ENCODE assay signal across 12 cellular contexts in genomic region chr19:54206030-54206830, GRCh38. TPM values are rescaled to one million over a fixed set of nuclear protein-coding genes. Genes with fewer than 3 reads are reported as not detected.
DNase-seq lines count a peak whose midpoint lies in the region; ATAC-seq, FAIRE-seq and TF ChIP-seq lines count a peak whose summit lies in the region.
"Had no signal": no experiment of that assay in that cellular context is flagged by ENCODE, and none has a peak within 500 bp of the region (broad histone marks: within the 10 kb centered on the region; RNA-seq: fewer than 3 reads in every experiment).

No MANE protein-coding gene starts in this region.

- peaks cover 54% of the 10 kb centered on the region for H3K79me2 ChIP-seq in GM12878 (ENCODE audit: control insufficient read depth, insufficient read depth, low read length)

- peak overlapping the region; percentile 99 to 100 (median 100) for H3K27ac Mint-ChIP-seq in CD14-positive monocyte
- H3K27ac Mint-ChIP-seq in naive thymus-derived CD8-positive, alpha-beta T cell = peak overlapping the region in 2 of 10 donors; percentile 24 to 52

- H3K27me3 Mint-ChIP-seq in CD14-positive monocyte (ENCODE audit: low read depth in 3 of 3) = peaks cover 0 to 9% (median 2%) of the 10 kb centered on the region in 3 donors
- no peaks in the 10 kb centered on the region for H3K27me3 Mint-ChIP-seq in naive thymus-derived CD8-positive, alpha-beta T cell

- H2AFZ ChIP-seq in GM12878 (ENCODE audit: control insufficient read depth, low read depth, low read length) = no peak overlapping the region

- H3K27me3 ChIP-seq in HL-60 (ENCODE audit: insufficient read depth, poor library complexity, severe bottlenecking) (no peaks in the 10 kb centered on the region), GM12878 (replicated peaks in 1 of 2; ENCODE audit: control insufficient read depth in 2 of 2, insufficient read depth in 2 of 2, low read length in 1 of 2) (no peaks in the 10 kb centered on the region), neutrophil (no peaks in the 10 kb centered on the region)

- peak overlapping the region; percentile 91 for H3K4me2 ChIP-seq in GM12878 (ENCODE audit: control insufficient read depth, insufficient read depth)

- TF ChIP-seq POLR2A in GM12878 (IDR thresholded peaks at IDR 0.05; ENCODE audit: low read depth, low read length) = no peak

- SMC1A ChIA-PET in GM12878 (lab: Charles Lee; ENCODE audit: uncharacterized antibody, unreplicated experiment) = interaction anchor here (1.0 kb wide), 1 partner anchor 16 kb away, joined by 4 read pairs; the partner anchor contains the start of gene TSEN34

- no peak for TF ChIP-seq EP300 in GM12878 (IDR thresholded peaks at IDR 0.05; ENCODE audit: borderline replicate concordance in 1 of 2, control insufficient read depth in 1 of 2, low read depth in 2 of 2, low read length in 2 of 2)

- H3K9me3 ChIP-seq in GM12878 (replicated peaks; ENCODE audit: control insufficient read depth, insufficient read depth, low read length) = no peaks in the 10 kb centered on the region
- no peaks in the 10 kb centered on the region for H3K9me3 ChIP-seq in neutrophil
- H3K9me3 ChIP-seq: HAP-1 had no signal

- DNase-seq in CD14-positive monocyte (ENCODE audit: low spot score) = no peak
- peak in 1 of 2 experiments; percentile 61 for DNase-seq in HL-60 (ENCODE audit: low read depth in 1 of 2, low spot score in 1 of 2)
- no peak for DNase-seq in GM12878 (ENCODE audit: low read depth, low spot score)
- no peak for DNase-seq in SIG-M5 treated with dmso at 0.1 percent for 504 hours (lab: John Stamatoyannopoulos, UW; ENCODE audit: unreplicated experiment)
- DNase-seq in cerebellar cortex (ENCODE audit: low spot score) = no peak
- DNase-seq in naive thymus-derived CD8-positive, alpha-beta T cell = no peak
- DNase-seq: midbrain, NCI-H526 had no signal

- FAIRE-seq in GM12878 (lab: Jason Lieb, UNC) = no peak

- peaks cover 66% of the 10 kb centered on the region for H3K4me1 ChIP-seq in GM12878 (ENCODE audit: control insufficient read depth, insufficient read depth, low read length)
- peaks cover 97 to 99% of the 10 kb centered on the region in 2 experiments for H3K4me1 ChIP-seq in neutrophil (ENCODE audit: control insufficient read depth in 1 of 2, insufficient read depth in 1 of 2, low read depth in 1 of 2, low read length in 1 of 2)

- H3K9ac ChIP-seq in GM12878 (ENCODE audit: control insufficient read depth, insufficient read depth, low read length) = no peak overlapping the region

- WGBS in GM12878 (ENCODE audit: insufficient coverage, insufficient replicate concordance, low lambda C conversion rate, missing lambda C conversion rate) = 94% methylated on average over 27 of the region's 27 CpGs

- H3K4me3 ChIP-seq in HL-60 (replicated peaks; ENCODE audit: insufficient read depth, low read length) (peak overlapping the region; percentile 12), GM12878 (peak overlapping the region; percentile 1; the same call in 1 of the 2 replicates), neutrophil (ENCODE audit: low read depth in 1 of 2, low read length in 1 of 2) (peak overlapping the region; percentile 59 to 87)
- H3K4me3 ChIP-seq: HAP-1 had no signal

- RAD21 ChIA-PET in GM12878 (lab: Charles Lee; ENCODE audit: unreplicated experiment) = no interaction called here

- in situ Hi-C loops in GM12878 (cut with MboI) = no loop called here

- peaks cover 0 to 3% (median 0%) of the 10 kb centered on the region in 7 donors for H3K9me3 Mint-ChIP-seq in CD14-positive monocyte
- H3K9me3 Mint-ChIP-seq in naive thymus-derived CD8-positive, alpha-beta T cell = no peaks in the 10 kb centered on the region

- H3K4me1 Mint-ChIP-seq in CD14-positive monocyte = peaks cover 89% of the 10 kb centered on the region
- peaks cover 29 to 100% (median 88%) of the 10 kb centered on the region in 4 donors for H3K4me1 Mint-ChIP-seq in naive thymus-derived CD8-positive, alpha-beta T cell

- CTCF ChIA-PET in GM12878 (lab: Yijun Ruan, JAX) = interaction anchor here (0.8 to 1.1 kb wide), 3 partner anchors 20 to 184 kb away, joined by 3 to 4 read pairs (median 3); no protein-coding TSS in a partner anchor

- H3K4me3 Mint-ChIP-seq in CD14-positive monocyte = peak overlapping the region; percentile 100
- peak overlapping the region in 4 of 10 donors; percentile 12 to 58 (median 22) for H3K4me3 Mint-ChIP-seq in naive thymus-derived CD8-positive, alpha-beta T cell

- ATAC-seq in GM12878 = no peak
- ATAC-seq in naive thymus-derived CD8-positive, alpha-beta T cell = no peak
- no peak for ATAC-seq in HG03571 (IDR thresholded peaks at IDR 0.05; ENCODE audit: unreplicated experiment)

- POLR2A ChIA-PET in GM12878 (lab: Charles Lee) = interaction anchor here (7.7 kb wide), 1 partner anchor 16 kb away, joined by 100 read pairs; the partner anchor contains the start of genes MBOAT7 and TSEN34
- POLR2A ChIA-PET in naive thymus-derived CD8-positive, alpha-beta T cell (lab: Charles Lee) = interaction anchor here (1.1 kb wide), 1 partner anchor 14 kb away, joined by 3 read pairs; no protein-coding TSS in a partner anchor

- TF ChIP-seq CTCF in CD14-positive monocyte (IDR thresholded peaks at IDR 0.05) = no peak
- no peak for TF ChIP-seq CTCF in HL-60 (IDR thresholded peaks at IDR 0.05; ENCODE audit: insufficient read depth, low read length)
- TF ChIP-seq CTCF in GM12878 (IDR thresholded peaks at IDR 0.05 in 2 of 3, conservative IDR thresholded peaks at IDR 0.05 in 1 of 3; ENCODE audit: control insufficient read depth in 2 of 3, extremely low read depth in 1 of 3, insufficient read depth in 1 of 3, low read depth in 3 of 3, low read length in 3 of 3) = no peak
- no peak for TF ChIP-seq CTCF in neutrophil (IDR thresholded peaks at IDR 0.05)

- no TSS peak for BruUV-seq in GM12878 (replicated peaks; lab: Mats Ljungman, UMichigan)

- peaks cover 25 to 34% of the 10 kb centered on the region in 2 experiments for H3K36me3 ChIP-seq in GM12878 (ENCODE audit: control insufficient read depth in 2 of 2, insufficient read depth in 2 of 2, low read length in 1 of 2)
- peaks cover 66% of the 10 kb centered on the region for H3K36me3 ChIP-seq in neutrophil

- H3K27ac ChIP-seq in HL-60 (replicated peaks) (peak overlapping the region; percentile 96), GM12878 (ENCODE audit: control insufficient read depth, insufficient read depth) (no peak overlapping the region), neutrophil (peak overlapping the region; percentile 93)

- no peak for TF ChIP-seq RAD21 in GM12878 (IDR thresholded peaks at IDR 0.05; ENCODE audit: insufficient read depth, low read depth, low read length)

- peaks cover 23% of the 10 kb centered on the region for H4K20me1 ChIP-seq in GM12878 (ENCODE audit: control insufficient read depth, insufficient read depth)

- intact Hi-C loops in CD14-positive monocyte (cut with micrococcal nuclease) (loop anchor here in 1 of 2 donors (5.0 kb wide), 1 partner anchor 166 kb away; no protein-coding TSS in a partner anchor), GM12878 (cut with micrococcal nuclease; ENCODE audit: unreplicated experiment) (no loop called here)

- peaks cover 80 to 81% of the 10 kb centered on the region in 2 donors for H3K36me3 Mint-ChIP-seq in CD14-positive monocyte
- peaks cover 0 to 75% (median 23%) of the 10 kb centered on the region in 3 donors for H3K36me3 Mint-ChIP-seq in naive thymus-derived CD8-positive, alpha-beta T cell

RNA-seq across cellular contexts. Expression of gene RPS9, which starts 5.6 kb away (rescaled TPM):
- polyA plus RNA-seq in CD14-positive monocyte = 100 to 1,000 TPM; 756 to 983 TPM
- 260 and 264 TPM in 2 replicates for total RNA-seq in GM12878 (2013; cell fraction: nucleolus; rRNA removed)
- 5,407 and 5,598 TPM in 2 replicates for total RNA-seq in GM12878 (2014; rRNA removed)
- 2,351 TPM in 2 replicates for total RNA-seq in GM12878 (2014; rRNA removed; fragmentation: Illumina TruSeq; extraction: Trizol)
- 2,143 and 2,183 TPM in 2 replicates for total RNA-seq in GM12878 (2021)
- 3,226 TPM for polyA plus RNA-seq in GM12878 (2011; ENCODE audit: low read depth)
- polyA plus RNA-seq in GM12878 (2011; rRNA removed) = 1,412 and 2,202 TPM in 2 replicates
- 3,564 and 4,583 TPM in 2 replicates for polyA plus RNA-seq in GM12878 (2011; cell fraction: cytosol; rRNA removed)
- 1,587 and 1,661 TPM in 2 replicates for polyA plus RNA-seq in GM12878 (2011; cell fraction: nucleus; rRNA removed)
- polyA plus RNA-seq in GM12878 (2012) = 3,570 and 4,911 TPM in 2 replicates
- 1,194 and 2,970 TPM in 2 replicates for polyA plus RNA-seq in GM12878 (2014; fragmentation: Illumina TruSeq; extraction: Trizol)
- 100 to 1,000 TPM; 629 to 815 TPM for polyA plus RNA-seq in GM12878 (2014; fragmentation: Nextera tagmentation; extraction: Ambion mirVana)
- polyA plus RNA-seq in GM12878 (2014; rRNA removed) = 6,524 and 7,847 TPM in 2 replicates
- 100 to 1,000 TPM; 890 to 896 TPM for polyA plus RNA-seq in GM12878 (2016; fragmentation: Nextera tagmentation; extraction: Ambion mirVana)
- 301 and 1,060 TPM in 2 replicates for polyA minus RNA-seq in GM12878 (2011; rRNA and poly(A)+ RNA removed)
- 280 and 346 TPM in 2 replicates for polyA minus RNA-seq in GM12878 (2011; cell fraction: cytosol; rRNA and poly(A)+ RNA removed)
- polyA minus RNA-seq in GM12878 (2011; cell fraction: nucleus; rRNA and poly(A)+ RNA removed) = 168 and 218 TPM in 2 replicates
- total RNA-seq in naive thymus-derived CD8-positive, alpha-beta T cell = 1,000 to 10,000 TPM; 1,288 to 1,335 TPM
- 1,000 to 10,000 TPM; 1,265 to 1,506 (median 1,311) TPM for polyA plus RNA-seq in naive thymus-derived CD8-positive, alpha-beta T cell

RNA-seq across cellular contexts. Expression of gene TSEN34, which starts 15.1 kb away (rescaled TPM):
- polyA plus RNA-seq in CD14-positive monocyte (100 to 1,000 TPM; 109 to 125 TPM), GM12878 (2011; rRNA removed) (11.5 and 14.7 TPM in 2 replicates), GM12878 (2014; fragmentation: Illumina TruSeq; extraction: Trizol) (1.9 and 5.3 TPM in 2 replicates), GM12878 (2014; fragmentation: Nextera tagmentation; extraction: Ambion mirVana) (1 to 10 TPM; 1.0 to 4.2 TPM), GM12878 (2014; rRNA removed) (26.5 and 26.9 TPM in 2 replicates), GM12878 (2016; fragmentation: Nextera tagmentation; extraction: Ambion mirVana) (10 to 100 TPM; 29.8 to 35.9 TPM)
- 7.1 and 7.7 TPM in 2 replicates for total RNA-seq in GM12878 (2013; cell fraction: nucleolus; rRNA removed)
- total RNA-seq in GM12878 (2014; rRNA removed) (20.8 and 21.2 TPM in 2 replicates), GM12878 (2014; rRNA removed; fragmentation: Illumina TruSeq; extraction: Trizol) (8.2 and 8.9 TPM in 2 replicates), GM12878 (2021) (18.9 and 22.0 TPM in 2 replicates)
- polyA plus RNA-seq in GM12878 (2011; ENCODE audit: low read depth) = 6.7 TPM
- polyA plus RNA-seq in GM12878 (2011; cell fraction: cytosol; rRNA removed) = 27.3 and 36.8 TPM in 2 replicates
- 25.0 and 25.4 TPM in 2 replicates for polyA plus RNA-seq in GM12878 (2011; cell fraction: nucleus; rRNA removed)
- 9.4 and 16.6 TPM in 2 replicates for polyA plus RNA-seq in GM12878 (2012)
- polyA minus RNA-seq in GM12878 (2011; rRNA and poly(A)+ RNA removed) = 5.9 and 15.6 TPM in 2 replicates
- 5.9 and 7.0 TPM in 2 replicates for polyA minus RNA-seq in GM12878 (2011; cell fraction: cytosol; rRNA and poly(A)+ RNA removed)
- polyA minus RNA-seq in GM12878 (2011; cell fraction: nucleus; rRNA and poly(A)+ RNA removed) = 4.5 and 6.1 TPM in 2 replicates
- 10 to 100 TPM; 25.2 to 25.6 TPM for total RNA-seq in naive thymus-derived CD8-positive, alpha-beta T cell
- 10 to 100 TPM; 23.4 to 38.7 (median 33.3) TPM for polyA plus RNA-seq in naive thymus-derived CD8-positive, alpha-beta T cell

RNA-seq across cellular contexts. Expression of gene LILRB3, which starts 16.6 kb away (rescaled TPM):
- 100 to 1,000 TPM in 1 of 2 donors, 10 to 100 TPM in 1; 62.9 to 104 TPM for polyA plus RNA-seq in CD14-positive monocyte
- 2.1 and 4.6 TPM in 2 replicates for total RNA-seq in GM12878 (2013; cell fraction: nucleolus; rRNA removed)
- 0.06 TPM in 1 of 2 replicates, not detected in the other for total RNA-seq in GM12878 (2014; rRNA removed)
- total RNA-seq in GM12878 (2014; rRNA removed; fragmentation: Illumina TruSeq; extraction: Trizol) = not detected in 2 replicates
- 0.18 and 0.29 TPM in 2 replicates for total RNA-seq in GM12878 (2021)
- polyA plus RNA-seq in GM12878 (2011; ENCODE audit: low read depth) = 0.16 TPM
- polyA plus RNA-seq in GM12878 (2011; rRNA removed) = 0.62 and 1.1 TPM in 2 replicates
- 0.89 and 1.7 TPM in 2 replicates for polyA plus RNA-seq in GM12878 (2011; cell fraction: cytosol; rRNA removed)
- 4.8 and 7.0 TPM in 2 replicates for polyA plus RNA-seq in GM12878 (2011; cell fraction: nucleus; rRNA removed)
- polyA plus RNA-seq in GM12878 (2012) = 0.65 and 1.0 TPM in 2 replicates
- polyA plus RNA-seq in GM12878 (2014; fragmentation: Illumina TruSeq; extraction: Trizol) = 0.16 and 2.5 TPM in 2 replicates
- polyA plus RNA-seq in GM12878 (2014; fragmentation: Nextera tagmentation; extraction: Ambion mirVana) = under 1 TPM; 0.04 to 0.31 TPM
- polyA plus RNA-seq in GM12878 (2014; rRNA removed) = 0.11 and 0.12 TPM in 2 replicates
- under 1 TPM; 0.20 to 0.32 TPM for polyA plus RNA-seq in GM12878 (2016; fragmentation: Nextera tagmentation; extraction: Ambion mirVana)
- 0.82 and 1.1 TPM in 2 replicates for polyA minus RNA-seq in GM12878 (2011; rRNA and poly(A)+ RNA removed)
- polyA minus RNA-seq in GM12878 (2011; cell fraction: cytosol; rRNA and poly(A)+ RNA removed) = not detected in 2 replicates
- 0.73 and 1.1 TPM in 2 replicates for polyA minus RNA-seq in GM12878 (2011; cell fraction: nucleus; rRNA and poly(A)+ RNA removed)
- total RNA-seq in naive thymus-derived CD8-positive, alpha-beta T cell = under 1 TPM in 1 of 2 experiments, not detected in 1; 0.62 TPM
- polyA plus RNA-seq in naive thymus-derived CD8-positive, alpha-beta T cell = not detected
- total RNA-seq: epithelial cell of proximal tubule had no signal

RNA-seq across cellular contexts. Expression of gene MBOAT7, which starts 16.9 kb away (rescaled TPM):
- polyA plus RNA-seq in CD14-positive monocyte (100 to 1,000 TPM in 1 of 2 donors, 10 to 100 TPM in 1; 84.0 to 115 TPM), GM12878 (2011; rRNA removed) (3.6 and 8.5 TPM in 2 replicates), GM12878 (2014; fragmentation: Illumina TruSeq; extraction: Trizol) (8.2 and 15.7 TPM in 2 replicates), GM12878 (2014; fragmentation: Nextera tagmentation; extraction: Ambion mirVana) (1 to 10 TPM in 1 of 2 experiments, under 1 TPM in 1; 0.69 to 1.4 TPM), GM12878 (2014; rRNA removed) (27.8 and 34.4 TPM in 2 replicates), GM12878 (2016; fragmentation: Nextera tagmentation; extraction: Ambion mirVana) (10 to 100 TPM; 37.1 to 44.5 TPM)
- 42.5 and 58.1 TPM in 2 replicates for total RNA-seq in GM12878 (2013; cell fraction: nucleolus; rRNA removed)
- total RNA-seq in GM12878 (2014; rRNA removed) (23.8 and 28.1 TPM in 2 replicates), GM12878 (2014; rRNA removed; fragmentation: Illumina TruSeq; extraction: Trizol) (8.0 and 8.6 TPM in 2 replicates), GM12878 (2021) (38.8 and 43.0 TPM in 2 replicates)
- polyA plus RNA-seq in GM12878 (2011; ENCODE audit: low read depth) = 9.5 TPM
- 11.9 and 15.4 TPM in 2 replicates for polyA plus RNA-seq in GM12878 (2011; cell fraction: cytosol; rRNA removed)
- polyA plus RNA-seq in GM12878 (2011; cell fraction: nucleus; rRNA removed) = 25.5 and 31.4 TPM in 2 replicates
- polyA plus RNA-seq in GM12878 (2012) = 27.3 and 27.9 TPM in 2 replicates
- 6.0 and 12.5 TPM in 2 replicates for polyA minus RNA-seq in GM12878 (2011; rRNA and poly(A)+ RNA removed)
- 9.6 and 11.6 TPM in 2 replicates for polyA minus RNA-seq in GM12878 (2011; cell fraction: cytosol; rRNA and poly(A)+ RNA removed)
- 8.9 and 19.6 TPM in 2 replicates for polyA minus RNA-seq in GM12878 (2011; cell fraction: nucleus; rRNA and poly(A)+ RNA removed)
- total RNA-seq in naive thymus-derived CD8-positive, alpha-beta T cell = 10 to 100 TPM; 35.9 to 36.1 TPM
- polyA plus RNA-seq in naive thymus-derived CD8-positive, alpha-beta T cell = 10 to 100 TPM; 11.9 to 17.9 (median 14.8) TPM

RNA-seq across cellular contexts. Expression of gene TMC4, which starts 33.3 kb away (rescaled TPM):
- 1 to 10 TPM; 1.5 to 2.5 TPM for polyA plus RNA-seq in CD14-positive monocyte
- 1.3 and 2.7 TPM in 2 replicates for total RNA-seq in GM12878 (2013; cell fraction: nucleolus; rRNA removed)
- total RNA-seq in GM12878 (2014; rRNA removed) = 0.05 TPM in 1 of 2 replicates, not detected in the other
- not detected in 2 replicates for total RNA-seq in GM12878 (2014; rRNA removed; fragmentation: Illumina TruSeq; extraction: Trizol)
- 0.27 and 0.33 TPM in 2 replicates for total RNA-seq in GM12878 (2021)
- not detected for polyA plus RNA-seq in GM12878 (2011; ENCODE audit: low read depth)
- not detected in 2 replicates for polyA plus RNA-seq in GM12878 (2011; rRNA removed)
- 0.12 and 0.15 TPM in 2 replicates for polyA plus RNA-seq in GM12878 (2011; cell fraction: cytosol; rRNA removed)
- 0.09 TPM in 2 replicates for polyA plus RNA-seq in GM12878 (2011; cell fraction: nucleus; rRNA removed)
- 0.57 and 1.0 TPM in 2 replicates for polyA plus RNA-seq in GM12878 (2012)
- polyA plus RNA-seq in GM12878 (2014; fragmentation: Illumina TruSeq; extraction: Trizol) = not detected in 2 replicates
- not detected for polyA plus RNA-seq in GM12878 (2014; fragmentation: Nextera tagmentation; extraction: Ambion mirVana)
- polyA plus RNA-seq in GM12878 (2014; rRNA removed) = not detected in 2 replicates
- under 1 TPM; 0.74 to 0.83 TPM for polyA plus RNA-seq in GM12878 (2016; fragmentation: Nextera tagmentation; extraction: Ambion mirVana)
- polyA minus RNA-seq in GM12878 (2011; rRNA and poly(A)+ RNA removed) = not detected in 2 replicates
- polyA minus RNA-seq in GM12878 (2011; cell fraction: cytosol; rRNA and poly(A)+ RNA removed) = not detected in 2 replicates
- polyA minus RNA-seq in GM12878 (2011; cell fraction: nucleus; rRNA and poly(A)+ RNA removed) = not detected in 2 replicates
- total RNA-seq in naive thymus-derived CD8-positive, alpha-beta T cell = not detected
- under 1 TPM in 1 of 3 donors, not detected in 2; 0.13 TPM for polyA plus RNA-seq in naive thymus-derived CD8-positive, alpha-beta T cell

Comparison
In these comparisons a context has a peak if more than half of its experiments do, and no peak if none do; other contexts are left out.
1. H3K4me3 ChIP-seq: peak in every context shown above with its lines; median percentile 73 in neutrophil; 12 in HL-60; 1 in GM12878.
2. RNA of gene LILRB3, which starts 16.6 kb away (polyA plus RNA-seq): 62.9 to 104 TPM in CD14-positive monocyte; 0.04 to 7.0 TPM in GM12878 and not detected in naive thymus-derived CD8-positive, alpha-beta T cell; every median in the first group is over 4 times any median in the second.